9 cellular contexts compared by ENCODE assay signal in the genomic region with DNA sequence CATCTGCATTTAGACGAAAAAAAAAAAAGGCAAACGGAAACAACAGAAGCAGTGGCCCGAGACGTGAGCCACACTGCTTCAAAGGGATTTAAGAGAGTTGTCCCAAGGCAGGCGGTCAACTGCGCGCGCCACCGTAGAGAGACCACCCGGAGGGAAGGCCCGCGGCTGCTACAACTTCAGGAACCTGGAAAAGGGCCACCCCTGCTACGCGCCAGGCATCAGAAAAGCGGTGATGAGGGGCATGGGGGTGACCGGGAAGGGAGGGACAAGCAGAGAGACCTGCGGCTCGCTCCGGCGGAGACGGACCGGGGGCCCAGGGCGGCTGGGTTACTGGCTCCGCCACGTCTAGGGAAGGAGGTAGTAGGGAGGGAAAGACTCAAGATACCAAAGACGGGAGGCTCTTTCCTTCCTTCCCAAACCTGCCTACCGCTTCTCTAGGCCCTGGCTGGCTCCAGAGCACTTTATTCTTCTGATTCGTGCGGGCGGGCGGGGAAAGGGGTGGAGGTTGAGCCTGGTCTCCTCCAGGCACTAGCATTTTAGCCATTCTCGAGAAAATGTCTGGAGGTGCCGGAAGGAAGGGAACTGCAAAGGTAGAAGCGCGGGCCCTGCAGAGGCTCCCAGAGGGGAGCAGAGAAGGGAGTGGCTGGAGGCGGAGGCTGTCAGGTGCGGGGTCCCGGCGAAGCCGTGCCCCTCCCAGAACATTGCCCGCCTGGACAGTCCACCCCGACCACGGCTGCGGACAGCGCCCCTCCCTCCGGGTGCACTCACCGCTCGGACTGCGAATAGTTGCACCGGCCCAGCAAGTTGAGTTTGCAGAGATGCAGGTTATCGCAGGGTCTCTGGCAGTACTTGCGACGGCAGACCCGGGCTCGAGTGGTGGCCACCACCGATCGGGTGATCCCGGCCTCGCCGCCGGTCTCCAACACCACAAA. TPM values are rescaled to one million over a fixed set of nuclear protein-coding genes. Genes with fewer than 3 reads are reported as not detected.
A peak's percentile ranks its signal among the peaks of the same experiment; 100 is the strongest.
DNase-seq lines count a peak whose midpoint lies in the region; ATAC-seq, FAIRE-seq and TF ChIP-seq lines count a peak whose summit lies in the region.
"Had no signal": no experiment of that assay in that cellular context is flagged by ENCODE, and none has a peak within 500 bp of the region (broad histone marks: within the 10 kb centered on the region; RNA-seq: fewer than 3 reads in every experiment).

No MANE protein-coding gene starts in this region.

- H3K27me3 Mint-ChIP-seq in activated CD4-positive, alpha-beta memory T cell treated with anti-CD3 and anti-CD28 coated beads, Interleukin-2, amount 10 ng/mL, durations not matched to agents 7 days and 5 days = no peaks in the 10 kb centered on the region

- H4K20me1 ChIP-seq in osteoblast (ENCODE audit: insufficient read depth, low read length) = no peaks in the 10 kb centered on the region

- FAIRE-seq in D721Med (lab: Jason Lieb, UNC) = no peak
- FAIRE-seq: colon had no signal

- TF ChIP-seq CTCF in osteoblast (IDR thresholded peaks at IDR 0.05; ENCODE audit: extremely low read depth, low read depth, low read length) (no peak), D721Med (IDR thresholded peaks at IDR 0.05; ENCODE audit: insufficient read depth, missing control alignments) (no peak)

- POLR2A ChIA-PET in activated CD4-positive, alpha-beta memory T cell treated with anti-CD3 and anti-CD28 coated beads, Interleukin-2, amount 10 ng/mL, durations not matched to agents 7 days and 5 days (lab: Charles Lee) = interaction anchor here (0.6 to 2.8 kb wide), 8 partner anchors 10 to 64 kb away, joined by 4 to 71 read pairs (median 6); a partner anchor contains a TSS

- H3K9me3 ChIP-seq in osteoblast (ENCODE audit: low read depth, low read length) = no peaks in the 10 kb centered on the region

- H3K4me3 ChIP-seq in Jurkat, Clone E6-1 (ENCODE audit: low read length) = peak overlapping the region; percentile 83
- peak overlapping the region; percentile 86 for H3K4me3 ChIP-seq in osteoblast (ENCODE audit: insufficient read depth, low read length)

- peak; percentile 6 for ATAC-seq in GM21529 (IDR thresholded peaks at IDR 0.05; ENCODE audit: unreplicated experiment)
- ATAC-seq in activated CD4-positive, CD25-positive, alpha-beta regulatory T cell treated with anti-CD3 and anti-CD28 coated beads, Interleukin-2, amount 50 U/mL, for 24 hours = no peak

- peak overlapping the region; percentile 92 for H3K4me3 Mint-ChIP-seq in activated CD4-positive, alpha-beta memory T cell treated with anti-CD3 and anti-CD28 coated beads, Interleukin-2, amount 10 ng/mL, durations not matched to agents 7 days and 5 days

- CTCF ChIA-PET in activated CD4-positive, alpha-beta memory T cell treated with anti-CD3 and anti-CD28 coated beads, Interleukin-2, amount 10 ng/mL, durations not matched to agents 7 days and 5 days (lab: Charles Lee) = no interaction called here

- H3K27ac Mint-ChIP-seq in activated CD4-positive, alpha-beta memory T cell treated with anti-CD3 and anti-CD28 coated beads, Interleukin-2, amount 10 ng/mL, durations not matched to agents 7 days and 5 days = peak overlapping the region; percentile 95

- no peaks in the 10 kb centered on the region for H3K27me3 ChIP-seq in osteoblast (ENCODE audit: insufficient read depth, low read length)

- peak overlapping the region; percentile 80 for H3K27ac ChIP-seq in osteoblast (ENCODE audit: low read depth, low read length)

- H3K4me1 Mint-ChIP-seq in activated CD4-positive, alpha-beta memory T cell treated with anti-CD3 and anti-CD28 coated beads, Interleukin-2, amount 10 ng/mL, durations not matched to agents 7 days and 5 days = peaks cover 32% of the 10 kb centered on the region

- H3K4me2 ChIP-seq in osteoblast (ENCODE audit: insufficient read depth, low read length) = peak overlapping the region; percentile 76

- H2AFZ ChIP-seq in osteoblast (ENCODE audit: low read length) = peak overlapping the region; percentile 82

- DNase-seq in ELF-1 (ENCODE audit: low read depth, low spot score) (peak; percentile 75), foreskin melanocyte (peak; percentile 6), osteoblast (ENCODE audit: insufficient read length, low spot score, missing footprints) (peak; percentile 90), D721Med (ENCODE audit: insufficient read length, low spot score) (no peak)
- DNase-seq in Jurkat, Clone E6-1 (ENCODE audit: low read depth, low spot score) = no peak
- DNase-seq in activated CD4-positive, alpha-beta memory T cell treated with anti-CD3 and anti-CD28 coated beads, Interleukin-2, amount 10 ng/mL, durations not matched to agents 7 days and 5 days = no peak

- no peaks in the 10 kb centered on the region for H3K9me3 Mint-ChIP-seq in activated CD4-positive, alpha-beta memory T cell treated with anti-CD3 and anti-CD28 coated beads, Interleukin-2, amount 10 ng/mL, durations not matched to agents 7 days and 5 days

- H3K36me3 ChIP-seq in osteoblast (ENCODE audit: insufficient read depth, low read length) = no peaks in the 10 kb centered on the region

- peaks cover 64% of the 10 kb centered on the region for H3K36me3 Mint-ChIP-seq in activated CD4-positive, alpha-beta memory T cell treated with anti-CD3 and anti-CD28 coated beads, Interleukin-2, amount 10 ng/mL, durations not matched to agents 7 days and 5 days (ENCODE audit: low read depth)

- peaks cover 20% of the 10 kb centered on the region for H3K4me1 ChIP-seq in osteoblast (ENCODE audit: insufficient read depth, low read length)

- peaks cover 55% of the 10 kb centered on the region for H3K79me2 ChIP-seq in osteoblast (ENCODE audit: insufficient read depth, low read length)

RNA-seq across cellular contexts. Expression of a gene that starts 1.0 kb away (rescaled TPM):
- polyA plus RNA-seq in Jurkat, Clone E6-1 (2012; ENCODE audit: insufficient read depth, insufficient read length) = 17.1 TPM
- 100 to 1,000 TPM; 129 to 133 TPM for total RNA-seq in activated CD4-positive, alpha-beta memory T cell treated with anti-CD3 and anti-CD28 coated beads, Interleukin-2, amount 10 ng/mL, durations not matched to agents 7 days and 5 days
- 42.4 and 44.5 TPM in 2 replicates for total RNA-seq in osteoblast

Comparison
In these comparisons a context has a peak if more than half of its experiments do, and no peak if none do; other contexts are left out.
1. DNase-seq: peak in ELF-1 (single experiment), foreskin melanocyte (single experiment) and osteoblast (single experiment); none in Jurkat, Clone E6-1 (single experiment), activated CD4-positive, alpha-beta memory T cell treated with anti-CD3 and anti-CD28 coated beads, Interleukin-2, amount 10 ng/mL, durations not matched to agents 7 days and 5 days (single experiment) and D721Med (single experiment).